Comparison of ENCODE assay signal across 3 cellular contexts in the genomic region with DNA sequence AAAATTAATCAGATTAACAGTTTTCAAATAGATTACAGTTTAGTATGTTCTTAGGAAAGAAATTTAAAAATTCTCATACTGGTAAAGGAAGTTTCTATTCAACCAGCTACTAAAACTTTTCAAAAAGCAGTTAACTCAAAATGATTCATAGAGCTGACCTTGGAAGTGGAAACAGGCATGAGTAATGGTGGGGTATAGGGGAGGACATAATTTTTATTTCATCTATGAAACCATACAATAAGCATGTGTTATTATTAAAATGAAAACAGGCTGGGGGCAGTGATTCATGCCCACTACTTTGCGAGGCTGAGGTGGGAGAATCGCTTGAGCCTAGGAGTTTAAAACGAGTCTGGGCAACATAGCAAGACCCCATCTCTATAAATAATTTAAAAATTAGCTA.
TF ChIP-seq lines count a peak whose summit lies in the region.

No MANE protein-coding gene starts in this region.

TF ChIP-seq in SK-N-SH, 30 proteins besides CTCF, POLR2A, EP300 and RAD21:
- no peak for TF ChIP-seq JUND (IDR thresholded peaks at IDR 0.05)
- peak; percentile 19; the same call in 1 of the 2 replicates for TF ChIP-seq TCF12 (IDR thresholded peaks at IDR 0.05)
- TF ChIP-seq FOXM1 (IDR thresholded peaks at IDR 0.05; ENCODE audit: low read depth) = no peak
- TF ChIP-seq EZH2phosphoT487 (IDR thresholded peaks at IDR 0.05; ENCODE audit: borderline replicate concordance, low read depth) = no peak
- TF ChIP-seq TEAD4 (IDR thresholded peaks at IDR 0.05; ENCODE audit: borderline replicate concordance, insufficient read depth) = no peak
- TF ChIP-seq TAF1 (IDR thresholded peaks at IDR 0.05; ENCODE audit: borderline replicate concordance, low read depth, low read length) = no peak

TF ChIP-seq in SK-N-SH treated with all-trans-retinoic acid at 6 μM for 48 hours, 23 proteins besides CTCF, POLR2A, EP300 and RAD21:
- TF ChIP-seq TOX (CRISPR knock-in tag; IDR thresholded peaks at IDR 0.05; ENCODE audit: borderline replicate concordance) (no peak), ZFP30 (CRISPR knock-in tag; IDR thresholded peaks at IDR 0.05) (no peak), RARB (CRISPR knock-in tag; IDR thresholded peaks at IDR 0.05) (no peak), ZNF70 (CRISPR knock-in tag; IDR thresholded peaks at IDR 0.05) (no peak)
- TF ChIP-seq, protein P1, sequence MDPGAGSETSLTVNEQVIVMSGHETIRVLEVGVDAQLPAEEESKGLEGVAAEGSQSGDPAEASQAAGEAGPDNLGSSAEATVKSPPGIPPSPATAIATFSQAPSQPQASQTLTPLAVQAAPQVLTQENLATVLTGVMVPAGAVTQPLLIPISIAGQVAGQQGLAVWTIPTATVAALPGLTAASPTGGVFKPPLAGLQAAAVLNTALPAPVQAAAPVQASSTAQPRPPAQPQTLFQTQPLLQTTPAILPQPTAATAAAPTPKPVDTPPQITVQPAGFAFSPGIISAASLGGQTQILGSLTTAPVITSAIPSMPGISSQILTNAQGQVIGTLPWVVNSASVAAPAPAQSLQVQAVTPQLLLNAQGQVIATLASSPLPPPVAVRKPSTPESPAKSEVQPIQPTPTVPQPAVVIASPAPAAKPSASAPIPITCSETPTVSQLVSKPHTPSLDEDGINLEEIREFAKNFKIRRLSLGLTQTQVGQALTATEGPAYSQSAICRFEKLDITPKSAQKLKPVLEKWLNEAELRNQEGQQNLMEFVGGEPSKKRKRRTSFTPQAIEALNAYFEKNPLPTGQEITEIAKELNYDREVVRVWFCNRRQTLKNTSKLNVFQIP (CRISPR knock-in tag; IDR thresholded peaks at IDR 0.05; ENCODE audit: borderline replicate concordance, low read depth) = no peak
- TF ChIP-seq, protein P2, sequence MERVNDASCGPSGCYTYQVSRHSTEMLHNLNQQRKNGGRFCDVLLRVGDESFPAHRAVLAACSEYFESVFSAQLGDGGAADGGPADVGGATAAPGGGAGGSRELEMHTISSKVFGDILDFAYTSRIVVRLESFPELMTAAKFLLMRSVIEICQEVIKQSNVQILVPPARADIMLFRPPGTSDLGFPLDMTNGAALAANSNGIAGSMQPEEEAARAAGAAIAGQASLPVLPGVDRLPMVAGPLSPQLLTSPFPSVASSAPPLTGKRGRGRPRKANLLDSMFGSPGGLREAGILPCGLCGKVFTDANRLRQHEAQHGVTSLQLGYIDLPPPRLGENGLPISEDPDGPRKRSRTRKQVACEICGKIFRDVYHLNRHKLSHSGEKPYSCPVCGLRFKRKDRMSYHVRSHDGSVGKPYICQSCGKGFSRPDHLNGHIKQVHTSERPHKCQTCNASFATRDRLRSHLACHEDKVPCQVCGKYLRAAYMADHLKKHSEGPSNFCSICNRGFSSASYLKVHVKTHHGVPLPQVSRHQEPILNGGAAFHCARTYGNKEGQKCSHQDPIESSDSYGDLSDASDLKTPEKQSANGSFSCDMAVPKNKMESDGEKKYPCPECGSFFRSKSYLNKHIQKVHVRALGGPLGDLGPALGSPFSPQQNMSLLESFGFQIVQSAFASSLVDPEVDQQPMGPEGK (CRISPR knock-in tag; IDR thresholded peaks at IDR 0.05; ENCODE audit: borderline replicate concordance) = no peak
TF ChIP-seq in SK-N-SH treated with all-trans-retinoic acid at 6 μM for 48 hours: peak in this region for 0.

TF ChIP-seq in IMR-90, 13 proteins besides CTCF, POLR2A, EP300 and RAD21:
- TF ChIP-seq SMC3 (IDR thresholded peaks at IDR 0.05; ENCODE audit: low read depth, low read length) = no peak
- TF ChIP-seq CEBPB (IDR thresholded peaks at IDR 0.05; ENCODE audit: low read depth, low read length) = no peak
- TF ChIP-seq RCOR1 (IDR thresholded peaks at IDR 0.05; ENCODE audit: insufficient replicate concordance, low read length) = no peak
- TF ChIP-seq, protein P3, sequence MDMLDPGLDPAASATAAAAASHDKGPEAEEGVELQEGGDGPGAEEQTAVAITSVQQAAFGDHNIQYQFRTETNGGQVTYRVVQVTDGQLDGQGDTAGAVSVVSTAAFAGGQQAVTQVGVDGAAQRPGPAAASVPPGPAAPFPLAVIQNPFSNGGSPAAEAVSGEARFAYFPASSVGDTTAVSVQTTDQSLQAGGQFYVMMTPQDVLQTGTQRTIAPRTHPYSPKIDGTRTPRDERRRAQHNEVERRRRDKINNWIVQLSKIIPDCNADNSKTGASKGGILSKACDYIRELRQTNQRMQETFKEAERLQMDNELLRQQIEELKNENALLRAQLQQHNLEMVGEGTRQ (IDR thresholded peaks at IDR 0.05; ENCODE audit: low read depth, low read length) = no peak
- no peak for TF ChIP-seq MXI1 (IDR thresholded peaks at IDR 0.05; ENCODE audit: borderline replicate concordance, low read depth, low read length)
- TF ChIP-seq, protein P4, sequence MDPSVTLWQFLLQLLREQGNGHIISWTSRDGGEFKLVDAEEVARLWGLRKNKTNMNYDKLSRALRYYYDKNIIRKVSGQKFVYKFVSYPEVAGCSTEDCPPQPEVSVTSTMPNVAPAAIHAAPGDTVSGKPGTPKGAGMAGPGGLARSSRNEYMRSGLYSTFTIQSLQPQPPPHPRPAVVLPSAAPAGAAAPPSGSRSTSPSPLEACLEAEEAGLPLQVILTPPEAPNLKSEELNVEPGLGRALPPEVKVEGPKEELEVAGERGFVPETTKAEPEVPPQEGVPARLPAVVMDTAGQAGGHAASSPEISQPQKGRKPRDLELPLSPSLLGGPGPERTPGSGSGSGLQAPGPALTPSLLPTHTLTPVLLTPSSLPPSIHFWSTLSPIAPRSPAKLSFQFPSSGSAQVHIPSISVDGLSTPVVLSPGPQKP (IDR thresholded peaks at IDR 0.05; ENCODE audit: borderline replicate concordance, low read depth, low read length) = no peak
- no peak for TF ChIP-seq BHLHE40 (IDR thresholded peaks at IDR 0.05; ENCODE audit: low read depth, low read length)
- no peak for TF ChIP-seq RFX5 (IDR thresholded peaks at IDR 0.05; ENCODE audit: low read depth, low read length)
- no peak for TF ChIP-seq MAZ (IDR thresholded peaks at IDR 0.05; ENCODE audit: borderline replicate concordance, low read depth, low read length)
- TF ChIP-seq CHD1 (IDR thresholded peaks at IDR 0.05; ENCODE audit: low read depth, low read length) = no peak
- TF ChIP-seq MAFK (IDR thresholded peaks at IDR 0.05; ENCODE audit: low read depth, low read length) = no peak
- TF ChIP-seq NFE2L2 (IDR thresholded peaks at IDR 0.05; ENCODE audit: low read depth, low read length) = no peak
TF ChIP-seq in IMR-90: peak in this region for 0.
